11 cellular contexts compared by ENCODE assay signal in genomic region chr6:6037179-6037578, GRCh38. TPM values are rescaled to one million over a fixed set of nuclear protein-coding genes. Genes with fewer than 3 reads are reported as not detected.
"Had no signal": no experiment of that assay in that cellular context is flagged by ENCODE, and none has a peak within 500 bp of the region (broad histone marks: within the 10 kb centered on the region; RNA-seq: fewer than 3 reads in every experiment).

No MANE protein-coding gene starts in this region.

- H3K36me3 ChIP-seq: HAP-1 had no signal

- DNase-seq: GM23248, GOT3, H7, H9, HCEC 1CT, HFFc6 had no signal

- ATAC-seq: GM23338, HCT116 had no signal

- H3K4me1 ChIP-seq: HAP-1 had no signal

- H3K4me2 ChIP-seq: GM23338 had no signal

- H3K4me3 Mint-ChIP-seq: GM23338, H9, HFFc6 had no signal

- H3K4me1 Mint-ChIP-seq: GM23338 had no signal

- H3K4me3 ChIP-seq: GM23248, GM23338, HAP-1 had no signal

- FAIRE-seq: H1, H54 had no signal

- H3K9ac ChIP-seq: GM23248 had no signal

- H3K9me3 Mint-ChIP-seq: GM23338, H9 had no signal

- H2AFZ ChIP-seq: GM23248, GM23338 had no signal

- H3K27ac ChIP-seq: GM23248 had no signal

- H3K27ac Mint-ChIP-seq: H9, HFFc6 had no signal

- H3K9me3 ChIP-seq: HAP-1 had no signal

RNA-seq across cellular contexts. Expression of gene NRN1, which starts 30.5 kb away (rescaled TPM):
- total RNA-seq: GM23338, H7, H9, HFFc6 had no signal
